35 cellular contexts compared by ENCODE assay signal in genomic region chr2:208227581-208228232, GRCh38. TPM values are rescaled to one million over a fixed set of nuclear protein-coding genes. Genes with fewer than 3 reads are reported as not detected.
"Had no signal": no experiment of that assay in that cellular context is flagged by ENCODE, and none has a peak within 500 bp of the region (broad histone marks: within the 10 kb centered on the region; RNA-seq: fewer than 3 reads in every experiment).

No MANE protein-coding gene starts in this region.

- H3K9me3 ChIP-seq: Peyer's patch had no signal

- H3K27me3 ChIP-seq: brain microvascular endothelial cell, cardiac muscle cell, Peyer's patch had no signal

- ATAC-seq: activated CD8-positive, alpha-beta T cell treated with anti-CD3 and anti-CD28 coated beads for 36 hours; activated T-cell treated with anti-CD3 and anti-CD28 coated beads, Interleukin-2, amount 50 U/mL, for 72 hours; activated T-helper 17 cell treated with anti-CD3 and anti-CD28 coated beads, Interleukin-2, amount 50 U/mL, for 72 hours; PC-3 had no signal

- H3K27ac Mint-ChIP-seq: activated CD4-positive, alpha-beta T cell treated with anti-CD3 and anti-CD28 coated beads, Interleukin-2, amount 10 ng/mL, durations not matched to agents 24 days and 14 days; activated CD8-positive, alpha-beta T cell treated with anti-CD3 and anti-CD28 coated beads for 36 hours; activated naive CD8-positive, alpha-beta T cell treated with anti-CD3 and anti-CD28 coated beads for 36 hours; activated T-cell treated with anti-CD3 and anti-CD28 coated beads, Interleukin-2, amount 50 U/mL, for 72 hours; activated T-helper 17 cell treated with anti-CD3 and anti-CD28 coated beads, Interleukin-2, amount 50 U/mL, for 72 hours had no signal

- DNase-seq: activated CD4-positive, alpha-beta T cell treated with anti-CD3 and anti-CD28 coated beads, Interleukin-2, amount 10 ng/mL, durations not matched to agents 24 days and 14 days; activated CD4-positive, alpha-beta T cell treated with anti-CD3 and anti-CD28 coated beads, Interleukin-2, amount 50 U/mL, for 4 hours; activated CD8-positive, alpha-beta T cell treated with anti-CD3 and anti-CD28 coated beads for 36 hours; activated effector memory CD4-positive, alpha-beta T cell treated with anti-CD3 and anti-CD28 coated beads, Interleukin-2, amount 50 U/mL, for 16 hours; activated naive CD4-positive, alpha-beta T cell; activated naive CD4-positive, alpha-beta T cell treated with anti-CD3 and anti-CD28 coated beads, Interleukin-2, amount 50 U/mL, for 16 hours; activated naive CD8-positive, alpha-beta T cell treated with anti-CD3 and anti-CD28 coated beads for 36 hours; activated T-cell treated with anti-CD3 and anti-CD28 coated beads, Interleukin-2, amount 50 U/mL, for 1 hour; activated T-cell treated with anti-CD3 and anti-CD28 coated beads, Interleukin-2, amount 50 U/mL, for 72 hours; amniotic stem cell; aorta; brain microvascular endothelial cell; NCI-H1092 treated with DMSO at 0.1 percent for 48 hours; NCI-H1417; NCI-H146; NCI-H187; NCI-H2029 treated with DMSO at 0.1 percent for 48 hours; NCI-H2107; NCI-H2171; NCI-H510A; NCI-H526; NCI-H748 treated with DMSO at 0.1 percent for 48 hours; NK-92 treated with Interleukin-12 subunit alpha and Interleukin-12 subunit beta, amount 100 ng/mL, for 24 hours; PC-3; Peyer's patch; RPMI8226; SW 1271; T-helper 1 cell; T-helper 2 cell; T-helper 9 cell; WERI-Rb-1 had no signal

- H3K4me1 ChIP-seq: Peyer's patch had no signal

- H3K36me3 ChIP-seq: brain microvascular endothelial cell, cardiac muscle cell, Peyer's patch, WERI-Rb-1 had no signal

- H3K4me3 Mint-ChIP-seq: activated CD4-positive, alpha-beta T cell treated with anti-CD3 and anti-CD28 coated beads, Interleukin-2, amount 10 ng/mL, durations not matched to agents 24 days and 14 days; activated CD8-positive, alpha-beta T cell treated with anti-CD3 and anti-CD28 coated beads for 36 hours; activated naive CD8-positive, alpha-beta T cell treated with anti-CD3 and anti-CD28 coated beads for 36 hours; activated T-cell treated with anti-CD3 and anti-CD28 coated beads, Interleukin-2, amount 50 U/mL, for 72 hours; activated T-helper 17 cell treated with anti-CD3 and anti-CD28 coated beads, Interleukin-2, amount 50 U/mL, for 72 hours had no signal

- H3K27ac ChIP-seq: brain microvascular endothelial cell, cardiac muscle cell, Peyer's patch, WERI-Rb-1 had no signal

- H3K4me3 ChIP-seq: cardiac muscle cell, Peyer's patch had no signal

- H3K4me1 Mint-ChIP-seq: activated CD4-positive, alpha-beta T cell treated with anti-CD3 and anti-CD28 coated beads, Interleukin-2, amount 10 ng/mL, durations not matched to agents 24 days and 14 days; activated naive CD8-positive, alpha-beta T cell treated with anti-CD3 and anti-CD28 coated beads for 36 hours; activated T-helper 17 cell treated with anti-CD3 and anti-CD28 coated beads, Interleukin-2, amount 50 U/mL, for 72 hours had no signal

- H3K27me3 Mint-ChIP-seq: activated CD8-positive, alpha-beta T cell treated with anti-CD3 and anti-CD28 coated beads for 36 hours; activated naive CD8-positive, alpha-beta T cell treated with anti-CD3 and anti-CD28 coated beads for 36 hours had no signal

RNA-seq across cellular contexts. Expression of gene C2orf80, which starts 37.9 kb away (rescaled TPM):
- total RNA-seq: activated CD4-positive, alpha-beta T cell treated with anti-CD3 and anti-CD28 coated beads, Interleukin-2, amount 10 ng/mL, durations not matched to agents 24 days and 14 days; activated CD8-positive, alpha-beta memory T cell treated with anti-CD3 and anti-CD28 coated beads for 36 hours; activated CD8-positive, alpha-beta T cell treated with anti-CD3 and anti-CD28 coated beads for 36 hours; activated naive CD8-positive, alpha-beta T cell treated with anti-CD3 and anti-CD28 coated beads for 36 hours; activated T-cell treated with anti-CD3 and anti-CD28 coated beads, Interleukin-2, amount 50 U/mL, for 72 hours; activated T-helper 17 cell treated with anti-CD3 and anti-CD28 coated beads, Interleukin-2, amount 50 U/mL, for 72 hours; aorta; cardiac muscle cell; M059J; PC-3; Peyer's patch had no signal
- polyA plus RNA-seq: aorta, cardiac muscle cell had no signal
